Comparison of ENCODE assay signal across 3 cellular contexts in the genomic region with DNA sequence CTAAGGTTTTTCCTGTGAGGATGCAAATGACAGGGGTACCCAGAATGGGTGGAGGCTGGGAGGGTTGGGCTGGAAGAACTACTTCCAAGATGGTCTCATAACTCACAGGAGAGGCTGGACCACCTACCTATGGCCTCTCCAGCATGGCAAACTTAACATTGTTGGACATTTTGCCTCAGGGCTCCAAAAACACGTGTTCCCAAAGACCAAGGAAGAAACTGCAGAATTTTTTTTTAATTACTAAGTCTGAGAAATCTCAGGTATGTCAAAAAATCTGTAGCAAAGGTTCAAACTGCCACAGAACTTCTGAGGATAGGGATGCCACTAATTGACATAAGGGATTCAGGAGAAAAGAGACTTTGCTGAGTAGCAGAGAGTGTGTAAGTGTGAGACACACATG.
"Had no signal": no experiment of that assay in that cellular context is flagged by ENCODE, and none has a peak within 500 bp of the region (broad histone marks: within the 10 kb centered on the region; RNA-seq: fewer than 3 reads in every experiment).

No MANE protein-coding gene starts in this region.

- H3K4me3 ChIP-seq: K562 had no signal

- DNase-seq: IMR-90 had no signal

- H3K27ac ChIP-seq: HL-60 had no signal
